Comparison of ENCODE assay signal across 1 cellular context in genomic region chr2:237361194-237361986, GRCh38.
TF ChIP-seq lines count a peak whose summit lies in the region.

No MANE protein-coding gene starts in this region.

TF ChIP-seq in H1, 55 proteins besides CTCF, POLR2A, EP300 and RAD21 (continued from another document):
- TF ChIP-seq CHD7 (IDR thresholded peaks at IDR 0.05; ENCODE audit: insufficient replicate concordance, low read length) (no peak), HDAC2 (IDR thresholded peaks at IDR 0.05; ENCODE audit: borderline replicate concordance in 1 of 2, low read depth in 2 of 2, low read length in 2 of 2) (no peak), SRF (IDR thresholded peaks at IDR 0.05; ENCODE audit: low read depth, low read length) (no peak), HDAC6 (IDR thresholded peaks at IDR 0.05; ENCODE audit: low read depth, low read length) (no peak), RBBP5 (IDR thresholded peaks at IDR 0.05; ENCODE audit: borderline replicate concordance, low read depth, low read length) (no peak), SIN3A (conservative IDR thresholded peaks at IDR 0.05 in 1 of 2, IDR thresholded peaks at IDR 0.05 in 1 of 2; ENCODE audit: low read depth in 1 of 2, low read length in 2 of 2) (no peak), BRCA1 (IDR thresholded peaks at IDR 0.05; ENCODE audit: low read depth, low read length) (no peak), CBX5 (IDR thresholded peaks at IDR 0.05; ENCODE audit: low read depth, low read length) (no peak), SP2 (IDR thresholded peaks at IDR 0.05; ENCODE audit: low read length) (no peak), NRF1 (IDR thresholded peaks at IDR 0.05; ENCODE audit: low read depth, low read length) (no peak), JUND (IDR thresholded peaks at IDR 0.05; ENCODE audit: low read length) (no peak), SIRT6 (IDR thresholded peaks at IDR 0.05; ENCODE audit: low read length) (no peak), BCL11A (IDR thresholded peaks at IDR 0.05; ENCODE audit: low read depth in 2 of 2, low read length in 2 of 2) (no peak), SIX5 (IDR thresholded peaks at IDR 0.05; ENCODE audit: low read depth, low read length) (no peak)
